ENCODE assay signal across 8 cellular contexts in genomic region chr4:38179690-38180299, GRCh38.
DNase-seq lines count a peak whose midpoint lies in the region; ATAC-seq and TF ChIP-seq lines count a peak whose summit lies in the region.

No MANE protein-coding gene starts in this region.

- H3K4me3 ChIP-seq in PC-9 (no peak overlapping the region), esophagus muscularis mucosa (no peak overlapping the region)

- H3K4me1 ChIP-seq in PC-9 (replicated peaks; ENCODE audit: insufficient read depth) (peaks cover 30% of the 10 kb centered on the region), esophagus muscularis mucosa (peaks cover 10 to 16% (median 12%) of the 10 kb centered on the region in 4 donors)

- BruUV-seq in PC-9 (replicated peaks; lab: Mats Ljungman, UMichigan): no TSS peak

- H3K27me3 ChIP-seq in PC-9 (ENCODE audit: insufficient read depth, low read depth) (no peaks in the 10 kb centered on the region), esophagus muscularis mucosa (no peaks in the 10 kb centered on the region)

- H3K27me3 Mint-ChIP-seq in activated T-cell treated with anti-CD3 and anti-CD28 coated beads, Interleukin-2, amount 50 U/mL, for 24 hours: no peaks in the 10 kb centered on the region
- H3K27me3 Mint-ChIP-seq in naive B cell: peaks cover 4 to 16% (median 7%) of the 10 kb centered on the region in 3 donors
- peaks cover 8% of the 10 kb centered on the region for H3K27me3 Mint-ChIP-seq in stimulated activated memory B cell treated with anti-CD40 and anti-IgM and Interleukin-4, amounts not matched to agents 10 μg/mL and 1 μg/mL and 100 μg/mL, for 72 hours

- DNase-seq in ELR (ENCODE audit: low read depth): peak; percentile 72
- DNase-seq in PC-9: peak; percentile 82
- DNase-seq in activated T-cell treated with anti-CD3 and anti-CD28 coated beads, Interleukin-2, amount 50 U/mL, for 24 hours: peak; percentile 83
- DNase-seq in esophagus muscularis mucosa (ENCODE audit: extremely low spot score): peak; percentile 94
- peak; percentile 62 for DNase-seq in naive B cell

- H3K27ac Mint-ChIP-seq in activated T-cell treated with anti-CD3 and anti-CD28 coated beads, Interleukin-2, amount 50 U/mL, for 24 hours: no peak overlapping the region
- H3K27ac Mint-ChIP-seq in naive B cell: peak overlapping the region in 2 of 6 donors; percentile 41 to 65
- H3K27ac Mint-ChIP-seq in stimulated activated memory B cell treated with anti-CD40 and anti-IgM and Interleukin-4, amounts not matched to agents 10 μg/mL and 1 μg/mL and 100 μg/mL, for 72 hours: peak overlapping the region; percentile 59

- H3K4me1 Mint-ChIP-seq in activated T-cell treated with anti-CD3 and anti-CD28 coated beads, Interleukin-2, amount 50 U/mL, for 24 hours (ENCODE audit: low read depth): peaks cover 42% of the 10 kb centered on the region
- peaks cover 24 to 38% (median 30%) of the 10 kb centered on the region in 3 donors for H3K4me1 Mint-ChIP-seq in naive B cell
- H3K4me1 Mint-ChIP-seq in stimulated activated memory B cell treated with anti-CD40 and anti-IgM and Interleukin-4, amounts not matched to agents 10 μg/mL and 1 μg/mL and 100 μg/mL, for 72 hours: peaks cover 33% of the 10 kb centered on the region

- H2AFZ ChIP-seq in PC-9: no peak overlapping the region

- H3K36me3 Mint-ChIP-seq in activated T-cell treated with anti-CD3 and anti-CD28 coated beads, Interleukin-2, amount 50 U/mL, for 24 hours (ENCODE audit: low read depth): no peaks in the 10 kb centered on the region
- H3K36me3 Mint-ChIP-seq in naive B cell: peaks cover 0 to 3% of the 10 kb centered on the region in 2 donors
- H3K36me3 Mint-ChIP-seq in stimulated activated memory B cell treated with anti-CD40 and anti-IgM and Interleukin-4, amounts not matched to agents 10 μg/mL and 1 μg/mL and 100 μg/mL, for 72 hours: no peaks in the 10 kb centered on the region

- no peak overlapping the region for H3K4me3 Mint-ChIP-seq in activated T-cell treated with anti-CD3 and anti-CD28 coated beads, Interleukin-2, amount 50 U/mL, for 24 hours
- H3K4me3 Mint-ChIP-seq in naive B cell: peak overlapping the region in 1 of 8 donors; percentile 14
- no peak overlapping the region for H3K4me3 Mint-ChIP-seq in stimulated activated memory B cell treated with anti-CD40 and anti-IgM and Interleukin-4, amounts not matched to agents 10 μg/mL and 1 μg/mL and 100 μg/mL, for 72 hours

- H3K79me2 ChIP-seq in PC-9 (ENCODE audit: low read depth): no peaks in the 10 kb centered on the region

- no peaks in the 10 kb centered on the region for H4K20me1 ChIP-seq in PC-9 (ENCODE audit: insufficient read depth)

- peaks cover 20% of the 10 kb centered on the region for H3F3A ChIP-seq in PC-9 (ENCODE audit: insufficient read depth, low read depth)

- CTCF ChIA-PET in PC-9 (lab: Charles Lee): interaction anchor here (0.6 to 1.4 kb wide), 14 partner anchors 9 to 711 kb away, joined by 3 to 13 read pairs (median 4); no protein-coding TSS in a partner anchor

- no peaks in the 10 kb centered on the region for H3K36me3 ChIP-seq in PC-9 (ENCODE audit: low read depth)
- H3K36me3 ChIP-seq in esophagus muscularis mucosa: no peaks in the 10 kb centered on the region

- intact Hi-C loops in PC-9 (cut with micrococcal nuclease; ENCODE audit: unreplicated experiment): loop anchor here (1.0 to 10.0 kb wide), 8 partner anchors 51 to 549 kb away; no protein-coding TSS in a partner anchor
- intact Hi-C loops in esophagus muscularis mucosa (cut with DNase I): loop anchor here (1.0 to 5.0 kb wide), 4 partner anchors 112 to 553 kb away; no protein-coding TSS in a partner anchor

- TF ChIP-seq CTCF in PC-9 (conservative IDR thresholded peaks at IDR 0.05) (peak; percentile 98), esophagus muscularis mucosa (IDR thresholded peaks at IDR 0.05) (peak; percentile 86 to 94 (median 93))

- no peak for TF ChIP-seq EP300 in esophagus muscularis mucosa (IDR thresholded peaks at IDR 0.05)

- H3K4me2 ChIP-seq in PC-9: peak overlapping the region; percentile 42

- no peaks in the 10 kb centered on the region for H3K9me2 ChIP-seq in PC-9 (ENCODE audit: insufficient read depth)

- TF ChIP-seq POLR2A in esophagus muscularis mucosa (IDR thresholded peaks at IDR 0.05; ENCODE audit: low read depth): peak; percentile 10

- POLR2A ChIA-PET in PC-9 (lab: Charles Lee; ENCODE audit: unreplicated experiment): interaction anchor here (0.6 to 0.7 kb wide), 3 partner anchors 376 to 566 kb away, joined by 3 to 4 read pairs (median 4); no protein-coding TSS in a partner anchor

- H3K27ac ChIP-seq in PC-9 (peak overlapping the region; percentile 86), esophagus muscularis mucosa (replicated peaks in 1 of 4) (peak overlapping the region in 3 of 4 donors; percentile 55 to 57 (median 56))

- ATAC-seq in HG03378 (IDR thresholded peaks at IDR 0.05; ENCODE audit: unreplicated experiment) (peak; percentile 45), naive B cell (ENCODE audit: low read depth in 2 of 2) (peak in 1 of 2 donors; percentile 72), HG02870 (IDR thresholded peaks at IDR 0.05; ENCODE audit: unreplicated experiment) (no peak)
- ATAC-seq in stimulated activated memory B cell treated with anti-CD40 and anti-IgM and Interleukin-4, amounts not matched to agents 10 μg/mL and 1 μg/mL and 100 μg/mL, for 72 hours: peak; percentile 77

- 56% methylated on average over 2 of the region's 3 CpGs for WGBS in esophagus muscularis mucosa

- no peaks in the 10 kb centered on the region for H3K9me3 Mint-ChIP-seq in activated T-cell treated with anti-CD3 and anti-CD28 coated beads, Interleukin-2, amount 50 U/mL, for 24 hours
- H3K9me3 Mint-ChIP-seq in naive B cell: no peaks in the 10 kb centered on the region
- no peaks in the 10 kb centered on the region for H3K9me3 Mint-ChIP-seq in stimulated activated memory B cell treated with anti-CD40 and anti-IgM and Interleukin-4, amounts not matched to agents 10 μg/mL and 1 μg/mL and 100 μg/mL, for 72 hours

- H3K9me3 ChIP-seq in PC-9 (ENCODE audit: insufficient read depth, low read depth) (no peaks in the 10 kb centered on the region), esophagus muscularis mucosa (no peaks in the 10 kb centered on the region)
